In genomic region chr12:110811972-110812371, GRCh38 we compare ENCODE assay signal across 2 cellular contexts.
TF ChIP-seq lines count a peak whose summit lies in the region.

No MANE protein-coding gene starts in this region.

TF ChIP-seq in HEK293, 187 proteins besides CTCF, POLR2A, EP300 and RAD21 (continued from another document):
- TF ChIP-seq ZSCAN18 (tag by site-specific recombination; IDR thresholded peaks at IDR 0.05): no peak

TF ChIP-seq in H1, 55 proteins besides CTCF, POLR2A, EP300 and RAD21 (continued from another document):
- no peak for TF ChIP-seq SP4 (IDR thresholded peaks at IDR 0.05; ENCODE audit: low read length)
